ENCODE assay signal across 29 cellular contexts in genomic region chr6:34562861-34563512, GRCh38. TPM values are rescaled to one million over a fixed set of nuclear protein-coding genes. Genes with fewer than 3 reads are reported as not detected.
DNase-seq lines count a peak whose midpoint lies in the region; ATAC-seq, FAIRE-seq and TF ChIP-seq lines count a peak whose summit lies in the region.
"Had no signal": no experiment of that assay in that cellular context is flagged by ENCODE, and none has a peak within 500 bp of the region (broad histone marks: within the 10 kb centered on the region; RNA-seq: fewer than 3 reads in every experiment).

No MANE protein-coding gene starts in this region.

- POLR2A ChIA-PET in H1 (lab: Charles Lee; ENCODE audit: partially characterized antibody): interaction anchor here (1.0 kb wide), 1 partner anchor 31 kb away, joined by 3 read pairs; no protein-coding TSS in a partner anchor

- no peak for ATAC-seq in upper lobe of right lung
- ATAC-seq: CD8-positive, alpha-beta T cell; SK-N-SH treated with all-trans-retinoic acid at 6 μM for 48 hours had no signal

- TF ChIP-seq POLR2A in H1 (IDR thresholded peaks at IDR 0.05; ENCODE audit: control extremely low read depth in 1 of 2, low read depth in 2 of 2, low read length in 2 of 2): no peak

- CTCF ChIA-PET in H1 (lab: Charles Lee; ENCODE audit: partially characterized antibody): interaction anchor here (0.9 to 3.8 kb wide), 7 partner anchors 17 to 103 kb away, joined by 4 to 20 read pairs (median 6); no protein-coding TSS in a partner anchor

- H2BK12ac ChIP-seq in H1 (ENCODE audit: low read depth, low read length): no peak overlapping the region

- 0 out of 2 replicates have a peak overlapping the region, but pooled peaks have one; percentile 10 for H2BK15ac ChIP-seq in H1 (ENCODE audit: low read length)

- no peak for TF ChIP-seq EP300 in H1 (IDR thresholded peaks at IDR 0.05; ENCODE audit: borderline replicate concordance in 1 of 2, low read depth in 2 of 2, low read length in 2 of 2)

- H3K4ac ChIP-seq in H1 (replicated peaks; ENCODE audit: insufficient read length, low read depth, low read length): no peak overlapping the region

- H3K79me2 ChIP-seq in H1 (ENCODE audit: control insufficient read depth in 1 of 2, insufficient read depth in 2 of 2, low read length in 2 of 2): no peaks in the 10 kb centered on the region
- H3K79me2 ChIP-seq in osteoblast (ENCODE audit: insufficient read depth, low read length): no peaks in the 10 kb centered on the region

- H2BK120ac ChIP-seq in H1 (replicated peaks; ENCODE audit: low read depth, low read length): no peak overlapping the region

- H2AK5ac ChIP-seq in H1 (ENCODE audit: low read depth, low read length): no peak overlapping the region

- H3K9ac ChIP-seq in H1 (replicated peaks in 1 of 4; ENCODE audit: extremely low read depth in 1 of 4, low read depth in 3 of 4, low read length in 3 of 4): no peak overlapping the region

- no peaks in the 10 kb centered on the region for H3K27me3 ChIP-seq in H1 (replicated peaks in 1 of 4; ENCODE audit: control insufficient read depth in 3 of 4, extremely low read depth in 1 of 4, insufficient read depth in 3 of 4, low read length in 3 of 4)
- no peaks in the 10 kb centered on the region for H3K27me3 ChIP-seq in osteoblast (ENCODE audit: insufficient read depth, low read length)
- H3K27me3 ChIP-seq in upper lobe of right lung: no peaks in the 10 kb centered on the region
- H3K27me3 ChIP-seq: Peyer's patch had no signal

- no peaks in the 10 kb centered on the region for H4K20me1 ChIP-seq in H1 (replicated peaks in 1 of 2; ENCODE audit: control insufficient read depth in 1 of 2, insufficient read depth in 2 of 2, low read length in 2 of 2)
- no peaks in the 10 kb centered on the region for H4K20me1 ChIP-seq in osteoblast (ENCODE audit: insufficient read depth, low read length)

- no peak for TF ChIP-seq RAD21 in H1 (IDR thresholded peaks at IDR 0.05 in 1 of 2, conservative IDR thresholded peaks at IDR 0.05 in 1 of 2; ENCODE audit: low read depth in 2 of 2, low read length in 2 of 2)

- H3K9me3 ChIP-seq in H1 (ENCODE audit: insufficient read depth in 2 of 2, low read depth in 1 of 2, low read length in 1 of 2) (no peaks in the 10 kb centered on the region), osteoblast (ENCODE audit: low read depth, low read length) (peaks cover 2% of the 10 kb centered on the region), upper lobe of right lung (no peaks in the 10 kb centered on the region)
- H3K9me3 ChIP-seq: Peyer's patch had no signal

- H3K14ac ChIP-seq in H1 (ENCODE audit: insufficient read length): no peak overlapping the region

- TF ChIP-seq CTCF in H1 (IDR thresholded peaks at IDR 0.05; ENCODE audit: control extremely low read depth in 1 of 3, insufficient read depth in 1 of 3, low read depth in 1 of 3, low read length in 3 of 3) (no peak), osteoblast (IDR thresholded peaks at IDR 0.05; ENCODE audit: extremely low read depth, low read depth, low read length) (no peak), upper lobe of right lung (IDR thresholded peaks at IDR 0.05) (no peak)

- H3K4me3 ChIP-seq in H1 (ENCODE audit: extremely low read depth in 1 of 4, insufficient read depth in 2 of 4, low read depth in 3 of 4, low read length in 4 of 4) (no peak overlapping the region), osteoblast (ENCODE audit: insufficient read depth, low read length) (no peak overlapping the region), upper lobe of right lung (no peak overlapping the region)
- H3K4me3 ChIP-seq: Peyer's patch had no signal

- 88% methylated on average over 12 of the region's 15 CpGs; no CpG with 5 or more reads in 1 of the 2 experiments for WGBS in H1 (ENCODE audit: extremely low coverage in 1 of 2, insufficient coverage in 1 of 2, insufficient read length in 1 of 2, insufficient replicate concordance in 2 of 2, low coverage in 1 of 2, low lambda C conversion rate in 2 of 2, missing lambda C conversion rate in 1 of 2), 2 experiments

- H3K27ac ChIP-seq in H1 (ENCODE audit: low read depth, low read length) (no peak overlapping the region), osteoblast (ENCODE audit: low read depth, low read length) (no peak overlapping the region), upper lobe of right lung (no peak overlapping the region)
- H3K27ac ChIP-seq: Peyer's patch had no signal

- H2AFZ ChIP-seq in H1 (ENCODE audit: low read length): no peak overlapping the region
- H2AFZ ChIP-seq in osteoblast (ENCODE audit: low read length): no peak overlapping the region

- H3K4me1 ChIP-seq in H1 (replicated peaks in 1 of 4; ENCODE audit: control insufficient read depth in 3 of 4, insufficient read depth in 4 of 4, low read length in 3 of 4) (peaks cover 0 to 12% (median 7%) of the 10 kb centered on the region in 4 experiments; a peak in 6 of 7 replicates), osteoblast (ENCODE audit: insufficient read depth, low read length) (no peaks in the 10 kb centered on the region), upper lobe of right lung (no peaks in the 10 kb centered on the region)
- H3K4me1 ChIP-seq: Peyer's patch had no signal

- intact Hi-C loops in upper lobe of right lung (cut with DNase I): no loop called here

- no peak overlapping the region for H3K23ac ChIP-seq in H1 (ENCODE audit: insufficient read length)

- no peaks in the 10 kb centered on the region for H3K36me3 ChIP-seq in H1 (ENCODE audit: control insufficient read depth in 2 of 4, insufficient read depth in 4 of 4, low read length in 3 of 4)
- no peaks in the 10 kb centered on the region for H3K36me3 ChIP-seq in osteoblast (ENCODE audit: insufficient read depth, low read length)
- no peaks in the 10 kb centered on the region for H3K36me3 ChIP-seq in upper lobe of right lung
- H3K36me3 ChIP-seq: Peyer's patch had no signal

- DNase-seq in CMK (ENCODE audit: low read depth) (peak; percentile 85), OCI-M2 (lab: John Stamatoyannopoulos, UW; ENCODE audit: unreplicated experiment) (peak; percentile 77), H1 (ENCODE audit: low read depth in 1 of 2, low spot score in 2 of 2) (no peak), osteoblast (ENCODE audit: insufficient read length, low spot score, missing footprints) (peak; percentile 69), dedifferentiated amniotic fluid mesenchymal stem cell (ENCODE audit: extremely low spot score) (no peak), upper lobe of right lung (no peak)
- DNase-seq in activated CD8-positive, alpha-beta memory T cell treated with anti-CD3 and anti-CD28 coated beads, Interleukin-2, amount 50 U/mL, for 48 hours: no peak
- DNase-seq: AML-193; C1 segment of cervical spinal cord; CD8-positive, alpha-beta T cell; DMS53; GF-D8; H9; HFFc6; Kasumi-1; NCI-H1694; NCI-H2081; NCI-H2171; NCI-H345; NCI-H524; NCI-H774; NK-92 treated with Interleukin-12 subunit alpha and Interleukin-12 subunit beta, amount 100 ng/mL, for 24 hours; Peyer's patch had no signal

- H3K23me2 ChIP-seq in H1 (ENCODE audit: low read depth, low read length): no peaks in the 10 kb centered on the region

- H3K4me2 ChIP-seq in H1 (ENCODE audit: insufficient read depth in 1 of 2, low read depth in 2 of 2, low read length in 2 of 2) (no peak overlapping the region), osteoblast (ENCODE audit: insufficient read depth, low read length) (no peak overlapping the region)

- no peak overlapping the region for H3K56ac ChIP-seq in H1 (replicated peaks; ENCODE audit: insufficient read length, low read depth, low read length)

- no peak for FAIRE-seq in H1 (lab: Jason Lieb, UNC)
- FAIRE-seq: D721Med, GM19239, HTR-8/SVneo had no signal

- H2BK20ac ChIP-seq in H1 (ENCODE audit: low read length): no peak overlapping the region

- H2BK5ac ChIP-seq in H1 (ENCODE audit: low read depth, low read length): no peak overlapping the region

- H4K8ac ChIP-seq in H1 (ENCODE audit: extremely low read depth, insufficient read depth, low read length): no peak overlapping the region

- no peak overlapping the region for H4K91ac ChIP-seq in H1 (replicated peaks; ENCODE audit: insufficient read length, low read length)

- no peak overlapping the region for H4K5ac ChIP-seq in H1 (ENCODE audit: insufficient read length, low read depth, low read length)

- no peaks in the 10 kb centered on the region for H3K79me1 ChIP-seq in H1 (ENCODE audit: low read depth, low read length)

- no peak overlapping the region for H3K18ac ChIP-seq in H1 (ENCODE audit: extremely low read depth, low read length)

TF ChIP-seq in H1, 55 proteins besides CTCF, POLR2A, EP300 and RAD21:
- no peak for TF ChIP-seq BACH1 (IDR thresholded peaks at IDR 0.05; ENCODE audit: low read length)
- TF ChIP-seq SP1 (IDR thresholded peaks at IDR 0.05; ENCODE audit: low read depth, low read length): no peak
- no peak for TF ChIP-seq BRCA1 (IDR thresholded peaks at IDR 0.05; ENCODE audit: low read depth, low read length)

RNA-seq across cellular contexts. Expression of gene SPDEF, which starts 6.9 kb away (rescaled TPM):
- 0.15 TPM in 1 of 2 replicates, not detected in the other for total RNA-seq in H1 (2021; fragmentation: NEBNext Ultra II Directional; extraction: Animal tissue kit (Norgen Biotek cat#: 25700))
- 0.30 TPM in 2 replicates for polyA plus RNA-seq in H1 (2011; rRNA removed)
- polyA plus RNA-seq in H1 (2011; cell fraction: cytosol; rRNA removed): 0.45 TPM
- 0.87 TPM for polyA plus RNA-seq in H1 (2011; cell fraction: nucleus; rRNA removed)
- 0.15 to 0.36 TPM (median 0.19 TPM) in 3 of 4 replicates, not detected in the other for polyA plus RNA-seq in H1 (2012, experiment 1 of 2)
- not detected for polyA plus RNA-seq in H1 (2012, experiment 2 of 2)
- 0.06 TPM for polyA plus RNA-seq in H1 (2013, experiment 1 of 2)
- polyA plus RNA-seq in H1 (2013, experiment 2 of 2): 0.06 TPM
- not detected in 2 replicates for polyA minus RNA-seq in H1 (2011; rRNA and poly(A)+ RNA removed)
- polyA minus RNA-seq in H1 (2011; cell fraction: cytosol; rRNA and poly(A)+ RNA removed): not detected
- 0.40 TPM for polyA minus RNA-seq in H1 (2011; cell fraction: nucleus; rRNA and poly(A)+ RNA removed)
- total RNA-seq in osteoblast (0.29 TPM in 1 of 2 replicates, not detected in the other), upper lobe of right lung (1.3 TPM)
- total RNA-seq: A172, HFFc6, MCF 10A had no signal

Comparison
In these comparisons a context has a peak if more than half of its experiments do, and no peak if none do; other contexts are left out.
1. DNase-seq: peak in CMK (single experiment), OCI-M2 (single experiment) and osteoblast (single experiment); none in H1 (0 of 2), dedifferentiated amniotic fluid mesenchymal stem cell (single experiment), activated CD8-positive, alpha-beta memory T cell treated with anti-CD3 and anti-CD28 coated beads, Interleukin-2, amount 50 U/mL, for 48 hours (single experiment) and upper lobe of right lung (single experiment).